7 cellular contexts compared by ENCODE assay signal in genomic region chr3:78077842-78078241, GRCh38.
"Had no signal": no experiment of that assay in that cellular context is flagged by ENCODE, and none has a peak within 500 bp of the region (broad histone marks: within the 10 kb centered on the region; RNA-seq: fewer than 3 reads in every experiment).

No MANE protein-coding gene starts in this region.

- DNase-seq: GDM1, GF-D8 had no signal

- FAIRE-seq: G401.6, GM12891, GM12892, GM18507, GM19239 had no signal
